Comparison of ENCODE assay signal across 22 cellular contexts in the genomic region with DNA sequence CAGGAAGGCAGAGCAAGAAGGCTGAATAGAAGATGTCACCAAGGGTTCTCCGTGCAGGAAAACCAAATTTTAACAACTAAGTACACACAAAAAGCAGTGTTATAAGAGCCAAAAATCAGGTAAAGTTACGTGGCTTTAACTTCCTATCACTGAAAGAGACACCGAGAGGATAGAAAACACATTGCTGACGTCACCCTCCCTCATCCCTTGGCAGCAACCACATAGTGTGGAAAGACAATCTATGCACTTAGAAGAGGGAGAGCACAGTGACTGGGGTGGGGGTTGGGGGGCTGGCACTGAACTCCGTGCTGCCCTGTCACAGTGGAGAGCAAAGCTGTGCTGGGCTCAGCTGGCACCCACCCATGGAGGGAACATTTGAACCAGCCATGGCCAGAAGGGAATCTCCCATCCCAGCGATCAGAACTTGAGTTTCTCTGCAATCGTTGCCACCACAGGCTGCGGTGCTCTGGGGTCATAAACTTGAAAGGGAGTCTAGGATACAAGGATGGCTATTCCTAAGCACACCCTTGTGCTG.
"Had no signal": no experiment of that assay in that cellular context is flagged by ENCODE, and none has a peak within 500 bp of the region (broad histone marks: within the 10 kb centered on the region; RNA-seq: fewer than 3 reads in every experiment).

No MANE protein-coding gene starts in this region.

- DNase-seq: activated CD4-positive, alpha-beta T cell treated with anti-CD3 and anti-CD28 coated beads, Interleukin-2, amount 10 ng/mL, durations not matched to agents 7 days and 5 days; activated CD8-positive, alpha-beta T cell treated with anti-CD3 and anti-CD28 coated beads, Interleukin-2, amount 10 ng/mL, durations not matched to agents 7 days and 5 days; activated gamma-delta T cell; activated T-cell treated with anti-CD3 and anti-CD28 coated beads, Interleukin-2, amount 50 U/mL, for 72 hours; cerebellar nuclear complex; cortex of kidney; effector memory CD4-positive, alpha-beta T cell; esophagus squamous epithelium; immature natural killer cell; kidney glomerular epithelial cell; occipital lobe; retina; stimulated activated CD4-positive, alpha-beta T cell treated with anti-CD3 and anti-CD28 coated beads, Interleukin-15, amount 100 ng/mL, for 24 hours; stimulated activated CD4-positive, alpha-beta T cell treated with anti-CD3 and anti-CD28 coated beads, Interleukin-2, amount 100 ng/mL, for 48 hours; stimulated activated naive CD8-positive, alpha-beta T cell treated with anti-CD3 and anti-CD28 coated beads, Interleukin-15, amount 100 ng/mL, for 72 hours; transverse colon; uterus had no signal

- H3K27ac ChIP-seq: ascending aorta, breast epithelium, esophagus squamous epithelium, suprapubic skin, transverse colon, uterus had no signal

- H3K9me3 ChIP-seq: suprapubic skin, transverse colon, uterus had no signal

- H3K4me3 Mint-ChIP-seq: activated CD4-positive, alpha-beta T cell treated with anti-CD3 and anti-CD28 coated beads, Interleukin-2, amount 10 ng/mL, durations not matched to agents 7 days and 5 days; activated CD8-positive, alpha-beta T cell treated with anti-CD3 and anti-CD28 coated beads, Interleukin-2, amount 10 ng/mL, durations not matched to agents 7 days and 5 days; activated naive CD4-positive, alpha-beta T cell treated with anti-CD3 and anti-CD28 coated beads, Interleukin-2, amount 50 U/mL, for 24 hours; activated T-cell treated with anti-CD3 and anti-CD28 coated beads, Interleukin-2, amount 50 U/mL, for 72 hours; immature natural killer cell; nephron; stimulated activated naive CD8-positive, alpha-beta T cell treated with anti-CD3 and anti-CD28 coated beads, Interleukin-15, amount 100 ng/mL, for 72 hours had no signal

- H3K27me3 Mint-ChIP-seq: activated CD4-positive, alpha-beta T cell treated with anti-CD3 and anti-CD28 coated beads, Interleukin-2, amount 10 ng/mL, durations not matched to agents 7 days and 5 days; activated naive CD4-positive, alpha-beta T cell treated with anti-CD3 and anti-CD28 coated beads, Interleukin-2, amount 50 U/mL, for 24 hours; stimulated activated naive CD8-positive, alpha-beta T cell treated with anti-CD3 and anti-CD28 coated beads, Interleukin-15, amount 100 ng/mL, for 72 hours had no signal

- H3K27me3 ChIP-seq: ascending aorta, breast epithelium, esophagus squamous epithelium, suprapubic skin, transverse colon, uterus had no signal

- H3K4me1 Mint-ChIP-seq: activated CD4-positive, alpha-beta T cell treated with anti-CD3 and anti-CD28 coated beads, Interleukin-2, amount 10 ng/mL, durations not matched to agents 7 days and 5 days; activated naive CD4-positive, alpha-beta T cell treated with anti-CD3 and anti-CD28 coated beads, Interleukin-2, amount 50 U/mL, for 24 hours; nephron; stimulated activated naive CD8-positive, alpha-beta T cell treated with anti-CD3 and anti-CD28 coated beads, Interleukin-15, amount 100 ng/mL, for 72 hours had no signal

- H3K36me3 ChIP-seq: ascending aorta, breast epithelium, suprapubic skin, transverse colon, uterus had no signal

- H3K4me3 ChIP-seq: ascending aorta, breast epithelium, esophagus squamous epithelium, suprapubic skin, transverse colon, uterus had no signal

- H3K4me1 ChIP-seq: ascending aorta, breast epithelium, esophagus squamous epithelium, suprapubic skin, transverse colon, uterus had no signal

- H3K27ac Mint-ChIP-seq: activated CD4-positive, alpha-beta T cell treated with anti-CD3 and anti-CD28 coated beads, Interleukin-2, amount 10 ng/mL, durations not matched to agents 7 days and 5 days; activated CD8-positive, alpha-beta T cell treated with anti-CD3 and anti-CD28 coated beads, Interleukin-2, amount 10 ng/mL, durations not matched to agents 7 days and 5 days; activated naive CD4-positive, alpha-beta T cell treated with anti-CD3 and anti-CD28 coated beads, Interleukin-2, amount 50 U/mL, for 24 hours; activated T-cell treated with anti-CD3 and anti-CD28 coated beads, Interleukin-2, amount 50 U/mL, for 72 hours; nephron had no signal
